23 cellular contexts compared by ENCODE assay signal in the genomic region with DNA sequence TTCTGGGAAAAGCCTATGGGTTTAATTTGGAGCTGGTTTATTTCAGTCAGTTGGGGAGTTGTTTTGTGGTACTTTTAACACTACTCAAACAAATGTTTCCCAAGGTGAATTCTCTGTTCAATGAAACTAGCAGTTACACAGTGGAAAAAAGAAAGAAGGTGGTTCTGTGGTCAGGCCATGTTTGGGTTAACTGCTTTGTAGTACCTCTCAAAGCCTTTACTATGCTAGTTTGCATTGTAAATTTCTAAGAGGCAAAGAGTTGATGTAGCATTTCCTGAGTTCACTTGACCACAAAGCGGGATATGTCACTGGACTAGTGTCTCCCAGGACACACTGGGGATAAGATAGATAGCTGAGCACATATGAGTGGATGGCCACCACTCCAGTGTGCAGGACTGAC.
DNase-seq lines count a peak whose midpoint lies in the region; ATAC-seq, FAIRE-seq and TF ChIP-seq lines count a peak whose summit lies in the region.
"Had no signal": no experiment of that assay in that cellular context is flagged by ENCODE, and none has a peak within 500 bp of the region (broad histone marks: within the 10 kb centered on the region; RNA-seq: fewer than 3 reads in every experiment).

No MANE protein-coding gene starts in this region.

- no peak overlapping the region for H3K14ac ChIP-seq in H1 (ENCODE audit: insufficient read length)

- H3K4me2 ChIP-seq in PC-9: peak overlapping the region; percentile 47; the same call in 1 of the 2 replicates
- H3K4me2 ChIP-seq in H1 (ENCODE audit: insufficient read depth in 1 of 2, low read depth in 2 of 2, low read length in 2 of 2): no peak overlapping the region
- H3K4me2 ChIP-seq: A549 had no signal

- H3K4ac ChIP-seq in H1 (replicated peaks; ENCODE audit: insufficient read length, low read depth, low read length): no peak overlapping the region

- no peak overlapping the region for H3K9ac ChIP-seq in H1 (replicated peaks in 1 of 4; ENCODE audit: extremely low read depth in 1 of 4, low read depth in 3 of 4, low read length in 3 of 4)

- no peak overlapping the region for H3K4me3 ChIP-seq in PC-9
- H3K4me3 ChIP-seq in H1 (ENCODE audit: extremely low read depth in 1 of 4, insufficient read depth in 2 of 4, low read depth in 3 of 4, low read length in 4 of 4): no peak overlapping the region
- H3K4me3 ChIP-seq in thyroid gland (replicated peaks in 1 of 3): no peak overlapping the region
- H3K4me3 ChIP-seq: A549, SJCRH30 had no signal

- H4K8ac ChIP-seq in H1 (ENCODE audit: extremely low read depth, insufficient read depth, low read length): no peak overlapping the region

- no TSS peak for BruUV-seq in PC-9 (replicated peaks; lab: Mats Ljungman, UMichigan)

- H4K91ac ChIP-seq in H1 (replicated peaks; ENCODE audit: insufficient read length, low read length): no peak overlapping the region

- H2BK20ac ChIP-seq in H1 (ENCODE audit: low read length): no peak overlapping the region

- no peak overlapping the region for H3K56ac ChIP-seq in H1 (replicated peaks; ENCODE audit: insufficient read length, low read depth, low read length)

- no peak overlapping the region for H2BK5ac ChIP-seq in H1 (ENCODE audit: low read depth, low read length)

- H3K23ac ChIP-seq in H1 (ENCODE audit: insufficient read length): no peak overlapping the region

- H3K27me3 ChIP-seq in PC-9 (ENCODE audit: insufficient read depth, low read depth): no peaks in the 10 kb centered on the region
- no peaks in the 10 kb centered on the region for H3K27me3 ChIP-seq in H1 (replicated peaks in 1 of 4; ENCODE audit: control insufficient read depth in 3 of 4, extremely low read depth in 1 of 4, insufficient read depth in 3 of 4, low read length in 3 of 4)
- H3K27me3 ChIP-seq in thyroid gland: no peaks in the 10 kb centered on the region
- H3K27me3 ChIP-seq: SJCRH30 had no signal

- H4K5ac ChIP-seq in H1 (ENCODE audit: insufficient read length, low read depth, low read length): no peak overlapping the region

- TF ChIP-seq EP300 in H1 (IDR thresholded peaks at IDR 0.05; ENCODE audit: borderline replicate concordance in 1 of 2, low read depth in 2 of 2, low read length in 2 of 2): no peak

- H3K36me3 ChIP-seq in PC-9 (ENCODE audit: low read depth): no peaks in the 10 kb centered on the region
- H3K36me3 ChIP-seq in H1 (ENCODE audit: control insufficient read depth in 2 of 4, insufficient read depth in 4 of 4, low read length in 3 of 4): no peaks in the 10 kb centered on the region
- no peaks in the 10 kb centered on the region for H3K36me3 ChIP-seq in thyroid gland
- H3K36me3 ChIP-seq: SJCRH30 had no signal

- H2AK5ac ChIP-seq in H1 (ENCODE audit: low read depth, low read length): no peak overlapping the region

- DNase-seq in PC-9 (no peak), H1 (ENCODE audit: low read depth in 1 of 2, low spot score in 2 of 2) (no peak), thyroid gland (peak; percentile 45 to 62), SW 1271 (lab: John Stamatoyannopoulos, UW) (no peak)
- DNase-seq in stimulated activated naive CD4-positive, alpha-beta T cell (lab: John Stamatoyannopoulos, UW): no peak
- DNase-seq: AML-193; C1 segment of cervical spinal cord; CD4-positive, alpha-beta memory T cell; COR-L47; H9; IMR-90; KG1; MM.1S; NCI-H2029; NCI-H226; NCI-H510A; NCI-H748 treated with DMSO at 0.1 percent for 48 hours; SJCRH30; T-helper 1 cell had no signal

- H3K27ac ChIP-seq in PC-9 (no peak overlapping the region), H1 (ENCODE audit: low read depth, low read length) (no peak overlapping the region), thyroid gland (no peak overlapping the region)
- H3K27ac ChIP-seq: A549, SJCRH30 had no signal

- H4K20me1 ChIP-seq in PC-9 (ENCODE audit: insufficient read depth) (no peaks in the 10 kb centered on the region), H1 (replicated peaks in 1 of 2; ENCODE audit: control insufficient read depth in 1 of 2, insufficient read depth in 2 of 2, low read length in 2 of 2) (no peaks in the 10 kb centered on the region)

- no peak overlapping the region for H3K18ac ChIP-seq in H1 (ENCODE audit: extremely low read depth, low read length)

- H2BK120ac ChIP-seq in H1 (replicated peaks; ENCODE audit: low read depth, low read length): no peak overlapping the region

- TF ChIP-seq RAD21 in H1 (IDR thresholded peaks at IDR 0.05 in 1 of 2, conservative IDR thresholded peaks at IDR 0.05 in 1 of 2; ENCODE audit: low read depth in 2 of 2, low read length in 2 of 2): no peak

- POLR2A ChIA-PET in PC-9 (lab: Charles Lee; ENCODE audit: unreplicated experiment) (no interaction called here), H1 (lab: Charles Lee; ENCODE audit: partially characterized antibody) (no interaction called here)

- H2AFZ ChIP-seq in PC-9 (no peak overlapping the region), H1 (ENCODE audit: low read length) (0 out of 2 replicates have a peak overlapping the region, but pooled peaks have one; percentile 20)

- H2BK12ac ChIP-seq in H1 (ENCODE audit: low read depth, low read length): no peak overlapping the region

- TF ChIP-seq CTCF in PC-9 (conservative IDR thresholded peaks at IDR 0.05) (no peak), H1 (IDR thresholded peaks at IDR 0.05; ENCODE audit: control extremely low read depth in 1 of 3, insufficient read depth in 1 of 3, low read depth in 1 of 3, low read length in 3 of 3) (no peak), thyroid gland (IDR thresholded peaks at IDR 0.05) (no peak)

- no peaks in the 10 kb centered on the region for H3K9me2 ChIP-seq in PC-9 (ENCODE audit: insufficient read depth)

- CTCF ChIA-PET in PC-9 (lab: Charles Lee) (no interaction called here), H1 (lab: Charles Lee; ENCODE audit: partially characterized antibody) (interaction anchor here (0.7 to 2.3 kb wide), 2 partner anchors 11 to 13 kb away, joined by 3 to 6 read pairs; no protein-coding TSS in a partner anchor)

- H3F3A ChIP-seq in PC-9 (ENCODE audit: insufficient read depth, low read depth): no peaks in the 10 kb centered on the region

- H3K9me3 ChIP-seq in PC-9 (ENCODE audit: insufficient read depth, low read depth): no peaks in the 10 kb centered on the region; the same call in 1 of the 2 replicates
- no peaks in the 10 kb centered on the region; a peak in 1 of 4 replicates for H3K9me3 ChIP-seq in H1 (ENCODE audit: insufficient read depth in 2 of 2, low read depth in 1 of 2, low read length in 1 of 2)
- H3K9me3 ChIP-seq in thyroid gland: no peaks in the 10 kb centered on the region
- H3K9me3 ChIP-seq: A549, SJCRH30 had no signal

- intact Hi-C loops in PC-9 (cut with micrococcal nuclease; ENCODE audit: unreplicated experiment): loop anchor here (1.0 kb wide), 1 partner anchor 75 kb away; no protein-coding TSS in a partner anchor
- intact Hi-C loops in thyroid gland (cut with DNase I): no loop called here

- H3K79me2 ChIP-seq in PC-9 (ENCODE audit: low read depth) (no peaks in the 10 kb centered on the region), H1 (ENCODE audit: control insufficient read depth in 1 of 2, insufficient read depth in 2 of 2, low read length in 2 of 2) (no peaks in the 10 kb centered on the region)

- no peak overlapping the region for H2BK15ac ChIP-seq in H1 (ENCODE audit: low read length)

- no peak for FAIRE-seq in H1 (lab: Jason Lieb, UNC)
- FAIRE-seq: A549, G401.6 had no signal

- peak; percentile 62 for ATAC-seq in HG02885 (IDR thresholded peaks at IDR 0.05; ENCODE audit: poor library complexity, unreplicated experiment)
- no peak for ATAC-seq in HG03432 (IDR thresholded peaks at IDR 0.05; ENCODE audit: unreplicated experiment)
- ATAC-seq: A549 had no signal

- no peak for TF ChIP-seq POLR2A in H1 (IDR thresholded peaks at IDR 0.05; ENCODE audit: control extremely low read depth in 1 of 2, low read depth in 2 of 2, low read length in 2 of 2)
- no peak for TF ChIP-seq POLR2A in thyroid gland (IDR thresholded peaks at IDR 0.05)

- no peaks in the 10 kb centered on the region for H3K79me1 ChIP-seq in H1 (ENCODE audit: low read depth, low read length)

- no peaks in the 10 kb centered on the region; the same call in 1 of the 2 replicates for H3K23me2 ChIP-seq in H1 (ENCODE audit: low read depth, low read length)

- H3K4me1 ChIP-seq in PC-9 (replicated peaks; ENCODE audit: insufficient read depth): peaks cover 20% of the 10 kb centered on the region
- no peaks in the 10 kb centered on the region for H3K4me1 ChIP-seq in H1 (replicated peaks in 1 of 4; ENCODE audit: control insufficient read depth in 3 of 4, insufficient read depth in 4 of 4, low read length in 3 of 4)
- peaks cover 8 to 13% of the 10 kb centered on the region in 2 donors for H3K4me1 ChIP-seq in thyroid gland
- H3K4me1 ChIP-seq: A549, SJCRH30 had no signal

- 60% methylated on average over 1 of the region's 1 CpG; no CpG with 5 or more reads in 1 of the 2 experiments for WGBS in H1 (ENCODE audit: extremely low coverage in 1 of 2, insufficient coverage in 1 of 2, insufficient read length in 1 of 2, insufficient replicate concordance in 2 of 2, low coverage in 1 of 2, low lambda C conversion rate in 2 of 2, missing lambda C conversion rate in 1 of 2), 2 experiments
- WGBS in thyroid gland, 2 donors: 32 to 33% methylated on average over 1 of the region's 1 CpG

TF ChIP-seq in H1, 55 proteins besides CTCF, POLR2A, EP300 and RAD21 (continues in another document):
- TF ChIP-seq KDM4A (IDR thresholded peaks at IDR 0.05; ENCODE audit: low read depth, low read length, severe bottlenecking) (no peak), KDM1A (IDR thresholded peaks at IDR 0.05; ENCODE audit: borderline replicate concordance, low read length) (no peak), CBX8 (IDR thresholded peaks at IDR 0.05; ENCODE audit: borderline replicate concordance, low read depth, low read length) (no peak), CEBPB (IDR thresholded peaks at IDR 0.05; ENCODE audit: low read depth, low read length) (no peak), SAP30 (IDR thresholded peaks at IDR 0.05; ENCODE audit: insufficient read depth, insufficient replicate concordance, low read length) (no peak), POU5F1 (IDR thresholded peaks at IDR 0.05; ENCODE audit: low read depth, low read length) (no peak), SP4 (IDR thresholded peaks at IDR 0.05; ENCODE audit: low read length) (no peak), BRCA1 (IDR thresholded peaks at IDR 0.05; ENCODE audit: low read depth, low read length) (no peak), FOSL1 (IDR thresholded peaks at IDR 0.05; ENCODE audit: insufficient read depth, low read depth, low read length) (no peak), TAF1 (IDR thresholded peaks at IDR 0.05; ENCODE audit: low read depth, low read length) (no peak), SUZ12 (IDR thresholded peaks at IDR 0.05; ENCODE audit: low read length) (no peak), GABPA (IDR thresholded peaks at IDR 0.05; ENCODE audit: borderline replicate concordance, insufficient read depth, low read length) (no peak), JUN (IDR thresholded peaks at IDR 0.05; ENCODE audit: low read depth, low read length) (no peak), JUND (IDR thresholded peaks at IDR 0.05; ENCODE audit: low read length) (no peak), EGR1 (IDR thresholded peaks at IDR 0.05; ENCODE audit: borderline replicate concordance, low read depth, low read length) (no peak), KDM5A (IDR thresholded peaks at IDR 0.05; ENCODE audit: low read length) (no peak)

Comparison
In these comparisons a context has a peak if more than half of its experiments do, and no peak if none do; other contexts are left out.
1. DNase-seq: peak in thyroid gland (2 of 2); none in PC-9 (0 of 2), H1 (0 of 2), SW 1271 (0 of 2) and stimulated activated naive CD4-positive, alpha-beta T cell (0 of 6).